Comparison of ENCODE assay signal across 18 cellular contexts in the genomic region with DNA sequence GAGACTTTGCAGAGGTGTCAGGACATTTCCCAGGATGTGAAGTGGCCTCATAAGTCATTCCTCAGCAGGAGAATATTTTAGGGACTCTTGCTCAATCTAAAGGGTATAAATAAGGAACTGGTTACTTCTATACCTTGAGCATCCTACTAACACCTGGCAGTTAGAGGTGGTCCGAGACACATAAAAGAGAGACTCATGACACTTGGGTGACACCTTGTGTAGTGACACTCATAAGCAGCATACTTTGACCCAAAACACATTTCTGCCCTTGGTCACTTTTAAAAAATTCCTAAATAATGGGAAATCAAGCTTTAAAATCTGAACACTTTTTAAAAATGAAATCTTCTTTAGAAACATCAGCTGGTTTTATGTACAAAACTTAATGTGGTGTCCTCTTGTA.
A peak's percentile ranks its signal among the peaks of the same experiment; 100 is the strongest.
DNase-seq lines count a peak whose midpoint lies in the region; ATAC-seq, FAIRE-seq and TF ChIP-seq lines count a peak whose summit lies in the region.
"Had no signal": no experiment of that assay in that cellular context is flagged by ENCODE, and none has a peak within 500 bp of the region (broad histone marks: within the 10 kb centered on the region; RNA-seq: fewer than 3 reads in every experiment).

No MANE protein-coding gene starts in this region.

- H2BK20ac ChIP-seq in H1 (ENCODE audit: low read length), result no peak overlapping the region

- DNase-seq in H1 (ENCODE audit: low read depth in 1 of 2, low spot score in 2 of 2) (no peak), NCI-H524 (lab: John Stamatoyannopoulos, UW) (no peak)
- DNase-seq in stimulated activated naive CD4-positive, alpha-beta T cell (lab: John Stamatoyannopoulos, UW), result no peak
- DNase-seq: 8988T; C1 segment of cervical spinal cord; Calu3; CD4-positive, alpha-beta memory T cell; COR-L47; DMS53; DMS79 treated with DMSO at 0.1 percent for 48 hours; H9 had no signal

- peaks cover 24% of the 10 kb centered on the region for H3F3A ChIP-seq in DOHH2 (ENCODE audit: control insufficient read depth, insufficient read depth)

- no peak overlapping the region for H3K23ac ChIP-seq in H1 (ENCODE audit: insufficient read length)

- no peak for ATAC-seq in esophagus mucosa
- ATAC-seq: HCT116 had no signal

- no peak overlapping the region for H3K14ac ChIP-seq in H1 (ENCODE audit: insufficient read length)

- H3K9me3 ChIP-seq in DOHH2 (ENCODE audit: control insufficient read depth, insufficient read depth, low read length) (peaks cover 16% of the 10 kb centered on the region), OCI-LY3 (ENCODE audit: insufficient read depth, low read length) (peaks cover 14% of the 10 kb centered on the region; the same call in 1 of the 2 replicates), H1 (ENCODE audit: insufficient read depth in 2 of 2, low read depth in 1 of 2, low read length in 1 of 2) (no peaks in the 10 kb centered on the region; a peak in 1 of 4 replicates)

- no peak overlapping the region for H2AK5ac ChIP-seq in H1 (ENCODE audit: low read depth, low read length)

- no peak overlapping the region for H4K5ac ChIP-seq in H1 (ENCODE audit: insufficient read length, low read depth, low read length)

- H3K23me2 ChIP-seq in H1 (ENCODE audit: low read depth, low read length), result no peaks in the 10 kb centered on the region

- no peak overlapping the region for H3K18ac ChIP-seq in H1 (ENCODE audit: extremely low read depth, low read length)

- H2BK15ac ChIP-seq in H1 (ENCODE audit: low read length), result no peak overlapping the region

- H2BK12ac ChIP-seq in H1 (ENCODE audit: low read depth, low read length), result no peak overlapping the region

- no peak overlapping the region for H3K56ac ChIP-seq in H1 (replicated peaks; ENCODE audit: insufficient read length, low read depth, low read length)

- H3K4me1 ChIP-seq in DOHH2 (ENCODE audit: control insufficient read depth, low read length), result peaks cover 98% of the 10 kb centered on the region
- H3K4me1 ChIP-seq in OCI-LY3 (ENCODE audit: low read length), result peaks cover 60% of the 10 kb centered on the region
- H3K4me1 ChIP-seq in H1 (replicated peaks in 1 of 4; ENCODE audit: control insufficient read depth in 3 of 4, insufficient read depth in 4 of 4, low read length in 3 of 4), result no peaks in the 10 kb centered on the region

- H2BK5ac ChIP-seq in H1 (ENCODE audit: low read depth, low read length), result no peak overlapping the region

- H3K79me2 ChIP-seq in DOHH2 (ENCODE audit: control insufficient read depth, low read length) (peaks cover 91% of the 10 kb centered on the region), OCI-LY3 (ENCODE audit: low read length) (peaks cover 19% of the 10 kb centered on the region), H1 (ENCODE audit: control insufficient read depth in 1 of 2, insufficient read depth in 2 of 2, low read length in 2 of 2) (no peaks in the 10 kb centered on the region)

- CTCF ChIA-PET in H1 (lab: Charles Lee; ENCODE audit: partially characterized antibody), result no interaction called here

- H3K79me1 ChIP-seq in H1 (ENCODE audit: low read depth, low read length), result no peaks in the 10 kb centered on the region

- H4K20me1 ChIP-seq in DOHH2 (ENCODE audit: control insufficient read depth, insufficient read depth, low read depth, low read length), result no peaks in the 10 kb centered on the region
- H4K20me1 ChIP-seq in OCI-LY3 (ENCODE audit: insufficient read depth, low read length), result peaks cover 14% of the 10 kb centered on the region
- no peaks in the 10 kb centered on the region for H4K20me1 ChIP-seq in H1 (replicated peaks in 1 of 2; ENCODE audit: control insufficient read depth in 1 of 2, insufficient read depth in 2 of 2, low read length in 2 of 2)

- TF ChIP-seq EP300 in Ishikawa (IDR thresholded peaks at IDR 0.05; ENCODE audit: borderline replicate concordance), result no peak
- no peak for TF ChIP-seq EP300 in H1 (IDR thresholded peaks at IDR 0.05; ENCODE audit: borderline replicate concordance in 1 of 2, low read depth in 2 of 2, low read length in 2 of 2)

- no peak for FAIRE-seq in H1 (lab: Jason Lieb, UNC)
- FAIRE-seq: G401.6, GM12892 had no signal

- H4K91ac ChIP-seq in H1 (replicated peaks; ENCODE audit: insufficient read length, low read length), result no peak overlapping the region

- no peak overlapping the region for H2BK120ac ChIP-seq in H1 (replicated peaks; ENCODE audit: low read depth, low read length)

- TF ChIP-seq POLR2A in H1 (IDR thresholded peaks at IDR 0.05; ENCODE audit: control extremely low read depth in 1 of 2, low read depth in 2 of 2, low read length in 2 of 2), result no peak

- H3K36me3 ChIP-seq in DOHH2 (ENCODE audit: control insufficient read depth, low read length), result peaks cover 72% of the 10 kb centered on the region
- H3K36me3 ChIP-seq in OCI-LY3 (replicated peaks; ENCODE audit: low read depth, low read length), result peaks cover 33% of the 10 kb centered on the region
- no peaks in the 10 kb centered on the region for H3K36me3 ChIP-seq in H1 (ENCODE audit: control insufficient read depth in 2 of 4, insufficient read depth in 4 of 4, low read length in 3 of 4)

- TF ChIP-seq CTCF in DOHH2 (IDR thresholded peaks at IDR 0.05; ENCODE audit: low read depth, low read length, poor library complexity, severe bottlenecking) (peak; percentile 58), OCI-LY3 (IDR thresholded peaks at IDR 0.05; ENCODE audit: low read depth, low read length) (peak; percentile 43), H1 (IDR thresholded peaks at IDR 0.05; ENCODE audit: control extremely low read depth in 1 of 3, insufficient read depth in 1 of 3, low read depth in 1 of 3, low read length in 3 of 3) (no peak)

- H2AFZ ChIP-seq in OCI-LY3 (ENCODE audit: low read depth, low read length), result no peak overlapping the region
- no peak overlapping the region for H2AFZ ChIP-seq in H1 (ENCODE audit: low read length)

- WGBS in H1 (ENCODE audit: extremely low coverage in 1 of 2, insufficient coverage in 1 of 2, insufficient read length in 1 of 2, insufficient replicate concordance in 2 of 2, low coverage in 1 of 2, low lambda C conversion rate in 2 of 2, missing lambda C conversion rate in 1 of 2), 2 experiments, result 100% methylated on average over 1 of the region's 1 CpG; no CpG with 5 or more reads in 1 of the 2 experiments

- H3K4me3 ChIP-seq in DOHH2 (ENCODE audit: low read length) (peak overlapping the region; percentile 26), OCI-LY3 (ENCODE audit: low read length) (no peak overlapping the region), H1 (ENCODE audit: extremely low read depth in 1 of 4, insufficient read depth in 2 of 4, low read depth in 3 of 4, low read length in 4 of 4) (no peak overlapping the region)

- no peaks in the 10 kb centered on the region for H3K9me2 ChIP-seq in DOHH2 (replicated peaks; ENCODE audit: control insufficient read depth, low read length)

- POLR2A ChIA-PET in H1 (lab: Charles Lee; ENCODE audit: partially characterized antibody), result no interaction called here

- peak overlapping the region; percentile 74 for H3K4me2 ChIP-seq in DOHH2 (ENCODE audit: low read length)
- no peak overlapping the region for H3K4me2 ChIP-seq in OCI-LY3 (ENCODE audit: low read length)
- H3K4me2 ChIP-seq in H1 (ENCODE audit: insufficient read depth in 1 of 2, low read depth in 2 of 2, low read length in 2 of 2), result no peak overlapping the region

- H3K4ac ChIP-seq in H1 (replicated peaks; ENCODE audit: insufficient read length, low read depth, low read length), result no peak overlapping the region

- TF ChIP-seq RAD21 in Ishikawa (IDR thresholded peaks at IDR 0.05; ENCODE audit: low read depth), result peak; percentile 11; the same call in 1 of the 2 replicates
- TF ChIP-seq RAD21 in H1 (IDR thresholded peaks at IDR 0.05 in 1 of 2, conservative IDR thresholded peaks at IDR 0.05 in 1 of 2; ENCODE audit: low read depth in 2 of 2, low read length in 2 of 2), result peak; percentile 17 to 40; a peak in 3 of 4 replicates

- H3K27me3 ChIP-seq in DOHH2 (ENCODE audit: control insufficient read depth, low read length), result no peaks in the 10 kb centered on the region
- no peaks in the 10 kb centered on the region for H3K27me3 ChIP-seq in OCI-LY3 (ENCODE audit: low read depth, low read length)
- no peaks in the 10 kb centered on the region for H3K27me3 ChIP-seq in H1 (replicated peaks in 1 of 4; ENCODE audit: control insufficient read depth in 3 of 4, extremely low read depth in 1 of 4, insufficient read depth in 3 of 4, low read length in 3 of 4)

- H3K27ac ChIP-seq in DOHH2 (ENCODE audit: low read depth, low read length), result peak overlapping the region; percentile 96
- no peak overlapping the region for H3K27ac ChIP-seq in OCI-LY3 (ENCODE audit: low read length)
- H3K27ac ChIP-seq in H1 (ENCODE audit: low read depth, low read length), result no peak overlapping the region

- no peak overlapping the region for H3K9ac ChIP-seq in OCI-LY3 (ENCODE audit: low read length)
- H3K9ac ChIP-seq in H1 (replicated peaks in 1 of 4; ENCODE audit: extremely low read depth in 1 of 4, low read depth in 3 of 4, low read length in 3 of 4), result no peak overlapping the region

- no peak overlapping the region for H4K8ac ChIP-seq in H1 (ENCODE audit: extremely low read depth, insufficient read depth, low read length)

TF ChIP-seq in Ishikawa, 13 proteins besides CTCF, POLR2A, EP300 and RAD21:
- TF ChIP-seq TEAD4 (IDR thresholded peaks at IDR 0.05), result no peak
TF ChIP-seq in Ishikawa: peak in this region for 0.

TF ChIP-seq in H1, 55 proteins besides CTCF, POLR2A, EP300 and RAD21:
- TF ChIP-seq PHF8 (conservative IDR thresholded peaks at IDR 0.05; ENCODE audit: low read depth, low read length) (no peak), FOSL1 (IDR thresholded peaks at IDR 0.05; ENCODE audit: insufficient read depth, low read depth, low read length) (no peak), TAF1 (IDR thresholded peaks at IDR 0.05; ENCODE audit: low read depth, low read length) (no peak), SIN3A (conservative IDR thresholded peaks at IDR 0.05 in 1 of 2, IDR thresholded peaks at IDR 0.05 in 1 of 2; ENCODE audit: low read depth in 1 of 2, low read length in 2 of 2) (no peak), SP1 (IDR thresholded peaks at IDR 0.05; ENCODE audit: low read depth, low read length) (no peak), SIRT6 (IDR thresholded peaks at IDR 0.05; ENCODE audit: low read length) (no peak), NANOG (IDR thresholded peaks at IDR 0.05; ENCODE audit: insufficient read depth, low read depth, low read length, poor library complexity, severe bottlenecking) (no peak), BRCA1 (IDR thresholded peaks at IDR 0.05; ENCODE audit: low read depth, low read length) (no peak), YY1 (IDR thresholded peaks at IDR 0.05; ENCODE audit: low read depth, low read length) (no peak), CREB1 (IDR thresholded peaks at IDR 0.05) (no peak), RNF2 (IDR thresholded peaks at IDR 0.05; ENCODE audit: borderline replicate concordance, low read depth, low read length, missing control alignments, poor library complexity, severe bottlenecking) (no peak), BCL11A (IDR thresholded peaks at IDR 0.05; ENCODE audit: low read depth in 2 of 2, low read length in 2 of 2) (no peak)
- TF ChIP-seq, protein P1, sequence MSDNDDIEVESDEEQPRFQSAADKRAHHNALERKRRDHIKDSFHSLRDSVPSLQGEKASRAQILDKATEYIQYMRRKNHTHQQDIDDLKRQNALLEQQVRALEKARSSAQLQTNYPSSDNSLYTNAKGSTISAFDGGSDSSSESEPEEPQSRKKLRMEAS (IDR thresholded peaks at IDR 0.05), result no peak

Comparison
In these comparisons a context has a peak if more than half of its experiments do, and no peak if none do; other contexts are left out.
1. CTCF ChIP-seq: peak in DOHH2 (single experiment) and OCI-LY3 (single experiment); none in H1 (0 of 3).